In the genomic region with DNA sequence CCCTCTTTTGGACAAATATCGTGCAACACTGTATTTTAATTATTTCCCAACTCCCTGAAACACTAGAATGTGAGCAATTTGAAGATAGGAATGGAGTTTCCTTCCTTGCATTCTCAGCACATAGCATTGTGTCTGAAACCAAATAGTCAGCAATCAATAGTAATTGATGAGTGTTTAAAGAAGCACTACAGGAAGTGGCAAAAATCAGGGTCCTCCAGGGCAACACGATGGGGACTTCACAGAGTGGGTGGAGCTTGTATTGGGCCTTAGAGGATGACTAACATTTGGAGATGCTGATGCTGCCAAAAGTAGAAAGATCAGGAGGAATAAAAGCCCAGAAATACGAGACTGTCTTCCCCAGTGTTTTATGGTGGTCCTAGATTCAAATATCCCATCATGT, we compare ENCODE assay signal across 36 cellular contexts.
DNase-seq lines count a peak whose midpoint lies in the region; ATAC-seq, FAIRE-seq and TF ChIP-seq lines count a peak whose summit lies in the region.
"Had no signal": no experiment of that assay in that cellular context is flagged by ENCODE, and none has a peak within 500 bp of the region (broad histone marks: within the 10 kb centered on the region; RNA-seq: fewer than 3 reads in every experiment).

No MANE protein-coding gene starts in this region.

- intact Hi-C loops in Caco-2 (cut with micrococcal nuclease; ENCODE audit: unreplicated experiment) = loop anchor here (2.0 to 10.0 kb wide), 2 partner anchors 78 to 282 kb away; a partner anchor contains a TSS
- intact Hi-C loops in GM12878 (cut with micrococcal nuclease; ENCODE audit: unreplicated experiment) = loop anchor here (10.0 kb wide), 1 partner anchor 972 kb away; no protein-coding TSS in a partner anchor

- CTCF ChIA-PET in Caco-2 (lab: Charles Lee) (no interaction called here), GM12878 (lab: Yijun Ruan, JAX) (interaction anchor here (1.0 kb wide), 1 partner anchor 29 kb away, joined by 4 read pairs; no protein-coding TSS in a partner anchor)

- no peak for TF ChIP-seq POLR2A in GM12878 (IDR thresholded peaks at IDR 0.05; ENCODE audit: low read depth, low read length)

- no peaks in the 10 kb centered on the region for H3K27me3 Mint-ChIP-seq in Caco-2 (ENCODE audit: insufficient read depth, unreplicated experiment)
- H3K27me3 Mint-ChIP-seq: activated CD4-positive, alpha-beta T cell treated with anti-CD3 and anti-CD28 coated beads, Interleukin-2, amount 10 ng/mL, durations not matched to agents 24 days and 14 days had no signal

- no peak for TF ChIP-seq RAD21 in GM12878 (IDR thresholded peaks at IDR 0.05; ENCODE audit: insufficient read depth, low read depth, low read length)

- in situ Hi-C loops in GM12878 (cut with MboI) = no loop called here

- POLR2A ChIA-PET in Caco-2 (lab: Charles Lee) = no interaction called here
- POLR2A ChIA-PET in GM12878 (lab: Charles Lee) = interaction anchor here (0.6 to 0.8 kb wide), 2 partner anchors 27 to 29 kb away, joined by 3 to 4 read pairs; no protein-coding TSS in a partner anchor

- no peak for TF ChIP-seq CTCF in Caco-2 (IDR thresholded peaks at IDR 0.05; ENCODE audit: insufficient read depth in 1 of 2, low read depth in 1 of 2, low read length in 1 of 2, severe bottlenecking in 1 of 2, unreplicated experiment in 1 of 2)
- no peak for TF ChIP-seq CTCF in GM12878 (IDR thresholded peaks at IDR 0.05 in 2 of 3, conservative IDR thresholded peaks at IDR 0.05 in 1 of 3; ENCODE audit: control insufficient read depth in 2 of 3, extremely low read depth in 1 of 3, insufficient read depth in 1 of 3, low read depth in 3 of 3, low read length in 3 of 3)

- peak overlapping the region; percentile 9 for H3K27ac Mint-ChIP-seq in Caco-2 (ENCODE audit: unreplicated experiment)
- H3K27ac Mint-ChIP-seq: activated CD4-positive, alpha-beta T cell treated with anti-CD3 and anti-CD28 coated beads, Interleukin-2, amount 10 ng/mL, durations not matched to agents 24 days and 14 days; activated naive CD4-positive, alpha-beta T cell treated with anti-CD3 and anti-CD28 coated beads for 36 hours; brain; CD4-positive, alpha-beta T cell; H9; mesothelial cell of epicardium; naive B cell; stimulated activated naive CD8-positive, alpha-beta T cell treated with anti-CD3 and anti-CD28 coated beads, Interleukin-15, amount 100 ng/mL, for 72 hours had no signal

- no peaks in the 10 kb centered on the region for H4K20me1 ChIP-seq in GM12878 (ENCODE audit: control insufficient read depth, insufficient read depth)

- BruUV-seq in Caco-2 (replicated peaks; lab: Mats Ljungman, UMichigan) (no TSS peak), GM12878 (replicated peaks; lab: Mats Ljungman, UMichigan) (no TSS peak)

- H3K79me2 ChIP-seq in GM12878 (ENCODE audit: control insufficient read depth, insufficient read depth, low read length) = no peaks in the 10 kb centered on the region

- H3K36me3 Mint-ChIP-seq in Caco-2 (ENCODE audit: insufficient read depth, unreplicated experiment) = peaks cover 6% of the 10 kb centered on the region
- H3K36me3 Mint-ChIP-seq: brain, mesothelial cell of epicardium, naive B cell had no signal

- H3K27me3 ChIP-seq in Caco-2 (replicated peaks; ENCODE audit: control insufficient read depth, insufficient read depth, low read length) (no peaks in the 10 kb centered on the region), GM12878 (replicated peaks in 1 of 2; ENCODE audit: control insufficient read depth in 2 of 2, insufficient read depth in 2 of 2, low read length in 1 of 2) (no peaks in the 10 kb centered on the region)
- H3K27me3 ChIP-seq: adrenal gland, dorsolateral prefrontal cortex, gastroesophageal sphincter, MG63, thyroid gland had no signal

- ATAC-seq in GM18909 (IDR thresholded peaks at IDR 0.05; ENCODE audit: poor library complexity, unreplicated experiment) (peak; percentile 43), HG02759 (IDR thresholded peaks at IDR 0.05; ENCODE audit: unreplicated experiment) (peak; percentile 40), GM12878 (peak; percentile 42)
- ATAC-seq: gastroesophageal sphincter; left lobe of liver; Panc1; stimulated activated naive CD8-positive, alpha-beta T cell treated with anti-CD3 and anti-CD28 coated beads, Interleukin-15, amount 100 ng/mL, for 72 hours had no signal

- H3K4me1 Mint-ChIP-seq in Caco-2 (ENCODE audit: low read depth, unreplicated experiment) = peaks cover 12% of the 10 kb centered on the region
- H3K4me1 Mint-ChIP-seq: activated CD4-positive, alpha-beta T cell treated with anti-CD3 and anti-CD28 coated beads, Interleukin-2, amount 10 ng/mL, durations not matched to agents 24 days and 14 days; naive B cell; stimulated activated naive CD8-positive, alpha-beta T cell treated with anti-CD3 and anti-CD28 coated beads, Interleukin-15, amount 100 ng/mL, for 72 hours had no signal

- FAIRE-seq in GM12878 (lab: Jason Lieb, UNC) = no peak
- FAIRE-seq: A204.1 had no signal

- H3K4me1 ChIP-seq in Caco-2 = peaks cover 31% of the 10 kb centered on the region
- no peaks in the 10 kb centered on the region for H3K4me1 ChIP-seq in GM12878 (ENCODE audit: control insufficient read depth, insufficient read depth, low read length)
- H3K4me1 ChIP-seq: gastroesophageal sphincter, thyroid gland had no signal

- H2AFZ ChIP-seq in GM12878 (ENCODE audit: control insufficient read depth, low read depth, low read length) = no peak overlapping the region

- DNase-seq in Caco-2 (no peak), GM12878 (ENCODE audit: low read depth, low spot score) (no peak), NCI-H446 (lab: John Stamatoyannopoulos, UW) (no peak), SKM-1 treated with dmso at 0.1 percent for 144 hours (lab: John Stamatoyannopoulos, UW; ENCODE audit: unreplicated experiment) (no peak)
- DNase-seq in activated T-cell treated with anti-CD3 and anti-CD28 coated beads, Interleukin-2, amount 50 U/mL, for 48 hours = no peak
- no peak for DNase-seq in activated CD8-positive, alpha-beta memory T cell treated with anti-CD3 and anti-CD28 coated beads for 24 hours
- DNase-seq: activated CD4-positive, alpha-beta T cell treated with anti-CD3 and anti-CD28 coated beads, Interleukin-2, amount 10 ng/mL, durations not matched to agents 24 days and 14 days; activated naive CD4-positive, alpha-beta T cell treated with anti-CD3 and anti-CD28 coated beads for 36 hours; adrenal gland; CD4-positive, alpha-beta T cell; cerebellar nuclear complex; DMS 273 treated with DMSO at 0.1 percent for 48 hours; dorsolateral prefrontal cortex; H9; hypothalamus; KBM-7; MG63; naive B cell; NCI-H1105 treated with DMSO at 0.1 percent for 48 hours; NCI-H2029; NCI-H526 treated with DMSO at 0.1 percent for 48 hours; occipital lobe; SHP77 treated with DMSO at 0.1 percent for 48 hours; stimulated activated naive CD8-positive, alpha-beta T cell treated with anti-CD3 and anti-CD28 coated beads, Interleukin-15, amount 100 ng/mL, for 72 hours; T-helper 9 cell; thyroid gland had no signal

- H3K4me2 ChIP-seq in GM12878 (ENCODE audit: control insufficient read depth, insufficient read depth) = no peak overlapping the region

- H3K36me3 ChIP-seq in Caco-2 (ENCODE audit: control insufficient read depth, insufficient read depth, low read length) (0 out of 2 replicates have a peak, but pooled peaks cover 1% of the 10 kb centered on the region), GM12878 (ENCODE audit: control insufficient read depth in 2 of 2, insufficient read depth in 2 of 2, low read length in 1 of 2) (no peaks in the 10 kb centered on the region)
- H3K36me3 ChIP-seq: adrenal gland, gastroesophageal sphincter, MG63, thyroid gland had no signal

- H3K4me3 ChIP-seq in Caco-2 (ENCODE audit: low read depth, low read length) (no peak overlapping the region), GM12878 (no peak overlapping the region)
- H3K4me3 ChIP-seq: adrenal gland, dorsolateral prefrontal cortex, gastroesophageal sphincter, MG63, skin epidermis, thyroid gland had no signal

- no peak overlapping the region for H3K27ac ChIP-seq in GM12878 (ENCODE audit: control insufficient read depth, insufficient read depth)
- H3K27ac ChIP-seq: adrenal gland, dorsolateral prefrontal cortex, gastroesophageal sphincter, skin epidermis, thyroid gland, VCaP had no signal

- H3K9me3 ChIP-seq in Caco-2 (peaks cover 37% of the 10 kb centered on the region), GM12878 (replicated peaks; ENCODE audit: control insufficient read depth, insufficient read depth, low read length) (no peaks in the 10 kb centered on the region; the same call in 2 of the 3 replicates)
- H3K9me3 ChIP-seq: adrenal gland, gastroesophageal sphincter, MG63, thyroid gland had no signal

- H3K4me3 Mint-ChIP-seq in Caco-2 (ENCODE audit: unreplicated experiment) = peak overlapping the region; percentile 4
- H3K4me3 Mint-ChIP-seq: activated CD4-positive, alpha-beta T cell treated with anti-CD3 and anti-CD28 coated beads, Interleukin-2, amount 10 ng/mL, durations not matched to agents 24 days and 14 days; activated naive CD4-positive, alpha-beta T cell treated with anti-CD3 and anti-CD28 coated beads for 36 hours; brain; CD4-positive, alpha-beta T cell; H9; mesothelial cell of epicardium; naive B cell; stimulated activated naive CD8-positive, alpha-beta T cell treated with anti-CD3 and anti-CD28 coated beads, Interleukin-15, amount 100 ng/mL, for 72 hours had no signal

- H3K9ac ChIP-seq in GM12878 (ENCODE audit: control insufficient read depth, insufficient read depth, low read length) = no peak overlapping the region

- RAD21 ChIA-PET in GM12878 (lab: Charles Lee; ENCODE audit: unreplicated experiment) = interaction anchor here (1.6 to 16.3 kb wide), 2 partner anchors 23 to 77 kb away, joined by 3 to 362 read pairs; no protein-coding TSS in a partner anchor

- SMC1A ChIA-PET in GM12878 (lab: Charles Lee; ENCODE audit: uncharacterized antibody, unreplicated experiment) = interaction anchor here (0.8 to 1.3 kb wide), 4 partner anchors 11 to 21 kb away, joined by 3 to 7 read pairs (median 3); no protein-coding TSS in a partner anchor

- WGBS in GM12878 (ENCODE audit: insufficient coverage, insufficient replicate concordance, low lambda C conversion rate, missing lambda C conversion rate) = 2% methylated on average over 3 of the region's 3 CpGs

- H3K9me3 Mint-ChIP-seq in Caco-2 (ENCODE audit: unreplicated experiment) = peaks cover 11% of the 10 kb centered on the region
- H3K9me3 Mint-ChIP-seq: activated CD4-positive, alpha-beta T cell treated with anti-CD3 and anti-CD28 coated beads, Interleukin-2, amount 10 ng/mL, durations not matched to agents 24 days and 14 days; activated naive CD4-positive, alpha-beta T cell treated with anti-CD3 and anti-CD28 coated beads for 36 hours; CD4-positive, alpha-beta T cell; H9; mesothelial cell of epicardium; stimulated activated naive CD8-positive, alpha-beta T cell treated with anti-CD3 and anti-CD28 coated beads, Interleukin-15, amount 100 ng/mL, for 72 hours had no signal

- TF ChIP-seq EP300 in GM12878 (IDR thresholded peaks at IDR 0.05; ENCODE audit: borderline replicate concordance in 1 of 2, control insufficient read depth in 1 of 2, low read depth in 2 of 2, low read length in 2 of 2) = no peak

TF ChIP-seq in GM12878, 131 proteins besides CTCF, POLR2A, EP300 and RAD21 (continues in another document):
- no peak for TF ChIP-seq PML (IDR thresholded peaks at IDR 0.05; ENCODE audit: low read length)
- TF ChIP-seq TCF7 (IDR thresholded peaks at IDR 0.05; ENCODE audit: borderline replicate concordance) = no peak
- no peak for TF ChIP-seq IKZF1 (conservative IDR thresholded peaks at IDR 0.05)
- no peak for TF ChIP-seq RAD51 (IDR thresholded peaks at IDR 0.05)
- TF ChIP-seq CHD2 (IDR thresholded peaks at IDR 0.05; ENCODE audit: borderline replicate concordance, low read depth, low read length) = no peak
